In genomic region chr12:6294533-6295186, GRCh38 we compare ENCODE assay signal across 1 cellular context.
TF ChIP-seq lines count a peak whose summit lies in the region.

No MANE protein-coding gene starts in this region.

TF ChIP-seq in IMR-90, 13 proteins besides CTCF, POLR2A, EP300 and RAD21:
- TF ChIP-seq MXI1 (IDR thresholded peaks at IDR 0.05; ENCODE audit: borderline replicate concordance, low read depth, low read length) (no peak), MAFK (IDR thresholded peaks at IDR 0.05; ENCODE audit: low read depth, low read length) (no peak), RFX5 (IDR thresholded peaks at IDR 0.05; ENCODE audit: low read depth, low read length) (no peak), ELK1 (IDR thresholded peaks at IDR 0.05; ENCODE audit: borderline replicate concordance, low read depth, low read length) (no peak), RCOR1 (IDR thresholded peaks at IDR 0.05; ENCODE audit: insufficient replicate concordance, low read length) (no peak), NFE2L2 (IDR thresholded peaks at IDR 0.05; ENCODE audit: low read depth, low read length) (no peak)
- TF ChIP-seq, protein P1, sequence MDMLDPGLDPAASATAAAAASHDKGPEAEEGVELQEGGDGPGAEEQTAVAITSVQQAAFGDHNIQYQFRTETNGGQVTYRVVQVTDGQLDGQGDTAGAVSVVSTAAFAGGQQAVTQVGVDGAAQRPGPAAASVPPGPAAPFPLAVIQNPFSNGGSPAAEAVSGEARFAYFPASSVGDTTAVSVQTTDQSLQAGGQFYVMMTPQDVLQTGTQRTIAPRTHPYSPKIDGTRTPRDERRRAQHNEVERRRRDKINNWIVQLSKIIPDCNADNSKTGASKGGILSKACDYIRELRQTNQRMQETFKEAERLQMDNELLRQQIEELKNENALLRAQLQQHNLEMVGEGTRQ (IDR thresholded peaks at IDR 0.05; ENCODE audit: low read depth, low read length), result no peak; the same call in 1 of the 2 replicates
